ENCODE assay signal across 8 cellular contexts in genomic region chr1:176206961-176207902, GRCh38. TPM values are rescaled to one million over a fixed set of nuclear protein-coding genes. Genes with fewer than 3 reads are reported as not detected.
DNase-seq lines count a peak whose midpoint lies in the region; ATAC-seq and TF ChIP-seq lines count a peak whose summit lies in the region.

Gene COP1 (minus strand): TSS chr1:176207286. CDS start chr1:176206978, 308 bp downstream.

- H3K27me3 ChIP-seq in GM23338 (ENCODE audit: insufficient read depth) = no peaks in the 10 kb centered on the region
- H3K27me3 ChIP-seq in fibroblast of lung (ENCODE audit: control insufficient read depth, insufficient read depth, low read length) = no peaks in the 10 kb centered on the region

- ATAC-seq in GM23338 = peak; percentile 87
- ATAC-seq in naive thymus-derived CD8-positive, alpha-beta T cell = peak; percentile 83 to 84

- no peaks in the 10 kb centered on the region for H3K9me3 ChIP-seq in fibroblast of lung (ENCODE audit: control insufficient read depth, insufficient read depth, low read depth, low read length)

- H3K4me2 ChIP-seq in GM23338 (peak within 1 kb of the TSS; percentile 90), fibroblast of lung (ENCODE audit: extremely low read depth, insufficient read depth, low read length) (peak within 1 kb of the TSS; percentile 97)

- H3K9me2 ChIP-seq in GM23338 (ENCODE audit: insufficient read depth) = no peaks in the 10 kb centered on the region

- H3K27ac Mint-ChIP-seq in GM23338 = peak within 1 kb of the TSS; percentile 97
- H3K27ac Mint-ChIP-seq in naive thymus-derived CD8-positive, alpha-beta T cell = peak within 1 kb of the TSS; percentile 98 to 100 (median 99)

- peak within 1 kb of the TSS; percentile 93 for H3K9ac ChIP-seq in fibroblast of lung (ENCODE audit: insufficient read depth, low read length)

- peaks cover 5% of the 10 kb centered on the region for H3K27me3 Mint-ChIP-seq in GM23338 (ENCODE audit: insufficient read depth, low read depth, poor library complexity)
- H3K27me3 Mint-ChIP-seq in naive thymus-derived CD8-positive, alpha-beta T cell = peaks cover 0 to 4% (median 0%) of the 10 kb centered on the region in 5 donors

- H3K79me2 ChIP-seq in GM23338 (replicated peaks; ENCODE audit: insufficient read depth) (peaks cover 48% of the 10 kb centered on the region), fibroblast of lung (ENCODE audit: control insufficient read depth, insufficient read depth, low read length) (peaks cover 47% of the 10 kb centered on the region)

- H3K4me1 ChIP-seq in GM23338 (ENCODE audit: insufficient read depth) (peaks cover 24% of the 10 kb centered on the region), fibroblast of lung (ENCODE audit: control insufficient read depth, extremely low read depth, insufficient read depth, low read length) (no peaks in the 10 kb centered on the region)

- no peaks in the 10 kb centered on the region for H3F3A ChIP-seq in GM23338 (replicated peaks; ENCODE audit: low read depth)

- DNase-seq in EH (ENCODE audit: low read depth) = peak; percentile 94
- peak; percentile 98 for DNase-seq in GM23338 (ENCODE audit: low spot score)
- DNase-seq in LHCN-M2 (ENCODE audit: low read depth) = peak; percentile 93
- peak; percentile 100 for DNase-seq in RPMI8226
- DNase-seq in activated T-helper 1 cell treated with anti-CD3 and anti-CD28 coated beads, Interleukin-2, amount 50 U/mL, for 16 hours (ENCODE audit: low read depth in 1 of 2, low spot score in 1 of 2) = peak; percentile 95
- peak; percentile 91 to 93 for DNase-seq in fibroblast of lung (ENCODE audit: low read depth in 2 of 2)
- DNase-seq in naive thymus-derived CD8-positive, alpha-beta T cell = peak; percentile 94 to 99 (median 97)
- DNase-seq in stimulated activated naive CD4-positive, alpha-beta T cell (lab: John Stamatoyannopoulos, UW) = peak; percentile 96 to 99 (median 98)

- H2AFZ ChIP-seq in GM23338 (peak within 1 kb of the TSS; percentile 48; the same call in 1 of the 2 replicates), fibroblast of lung (ENCODE audit: low read length) (peak within 1 kb of the TSS; percentile 96)

- peak within 1 kb of the TSS; percentile 80 for H3K4me3 ChIP-seq in GM23338
- H3K4me3 ChIP-seq in fibroblast of lung (replicated peaks in 1 of 4; ENCODE audit: control extremely low read depth in 1 of 4, insufficient read depth in 1 of 4, low read depth in 3 of 4, low read length in 4 of 4) = peak within 1 kb of the TSS; percentile 71 to 95 (median 78)

- peaks cover 25% of the 10 kb centered on the region for H3K4me1 Mint-ChIP-seq in GM23338
- peaks cover 23 to 56% (median 44%) of the 10 kb centered on the region in 4 donors for H3K4me1 Mint-ChIP-seq in naive thymus-derived CD8-positive, alpha-beta T cell

- H4K20me1 ChIP-seq in GM23338 (replicated peaks; ENCODE audit: insufficient read depth) (peaks cover 29% of the 10 kb centered on the region), fibroblast of lung (ENCODE audit: control insufficient read depth, extremely low read depth, insufficient read depth, low read length) (no peaks in the 10 kb centered on the region)

- no peaks in the 10 kb centered on the region for H3K36me3 ChIP-seq in GM23338 (ENCODE audit: insufficient read depth)
- no peaks in the 10 kb centered on the region for H3K36me3 ChIP-seq in fibroblast of lung (ENCODE audit: control insufficient read depth, insufficient read depth, low read length)

- POLR2A ChIA-PET in naive thymus-derived CD8-positive, alpha-beta T cell (lab: Charles Lee) = interaction anchor here (0.6 to 1.0 kb wide), 3 partner anchors 108 to 1208 kb away, joined by 3 to 4 read pairs (median 4); partner anchors contain the start of genes CACYBP and MRPS14

- peak within 1 kb of the TSS; percentile 93 for H3K4me3 Mint-ChIP-seq in GM23338
- peak within 1 kb of the TSS; percentile 93 to 100 (median 98) for H3K4me3 Mint-ChIP-seq in naive thymus-derived CD8-positive, alpha-beta T cell

- peaks cover 3% of the 10 kb centered on the region for H3K36me3 Mint-ChIP-seq in GM23338 (ENCODE audit: low read depth)
- H3K36me3 Mint-ChIP-seq in naive thymus-derived CD8-positive, alpha-beta T cell = peaks cover 0 to 5% (median 4%) of the 10 kb centered on the region in 3 donors

- H3K27ac ChIP-seq in GM23338 (ENCODE audit: low read depth) (peak within 1 kb of the TSS; percentile 92), fibroblast of lung (ENCODE audit: insufficient read depth, low read length) (peak within 1 kb of the TSS; percentile 91)

- H3K9me3 Mint-ChIP-seq in GM23338 = no peaks in the 10 kb centered on the region; the same call in 2 of the 3 replicates
- H3K9me3 Mint-ChIP-seq in naive thymus-derived CD8-positive, alpha-beta T cell = no peaks in the 10 kb centered on the region

- TF ChIP-seq CTCF in GM23338 (conservative IDR thresholded peaks at IDR 0.05; ENCODE audit: low read depth in 2 of 2) = no peak
- peak in 1 of 2 donors; percentile 6 for TF ChIP-seq CTCF in fibroblast of lung (conservative IDR thresholded peaks at IDR 0.05 in 1 of 2, IDR thresholded peaks at IDR 0.05 in 1 of 2; ENCODE audit: low read depth in 1 of 2, low read length in 2 of 2)

TF ChIP-seq in GM23338, 12 proteins besides CTCF, POLR2A, EP300 and RAD21:
- TF ChIP-seq EZH2phosphoT487 (IDR thresholded peaks at IDR 0.05; ENCODE audit: unreplicated experiment) (no peak), ETS1 (IDR thresholded peaks at IDR 0.05) (0 out of 2 replicates have a peak, but pooled peaks have one; percentile 14), CREB1 (CRISPR knock-in tag; IDR thresholded peaks at IDR 0.05; ENCODE audit: low read depth) (no peak), POLR2AphosphoS5 (IDR thresholded peaks at IDR 0.05; ENCODE audit: low read depth) (peak; percentile 91)

RNA-seq across cellular contexts. Expression of gene COP1, which starts in this region (rescaled TPM):
- 54.9 and 57.1 TPM in 2 replicates for total RNA-seq in GM23338 (2014; rRNA removed; shearing (Covaris generic))
- polyA plus RNA-seq in GM23338 (2016; fragmentation: Nextera tagmentation; extraction: Ambion mirVana) = 54.0 and 69.6 TPM in 2 replicates
- 35.2 TPM in 2 replicates for total RNA-seq in LHCN-M2 (2014; rRNA removed)
- 15.2 TPM for polyA plus RNA-seq in LHCN-M2 (2012)
- 43.1 and 48.1 TPM in 2 replicates for total RNA-seq in fibroblast of lung
- polyA plus RNA-seq in fibroblast of lung = 36.6 and 42.0 TPM in 2 replicates
- polyA plus RNA-seq in fibroblast of lung (2012) = 24.0 and 24.1 TPM in 2 replicates
- 6.8 and 19.9 TPM in 2 replicates for polyA minus RNA-seq in fibroblast of lung (ENCODE audit: low replicate concordance)
- 10 to 100 TPM; 42.7 to 47.3 TPM for total RNA-seq in naive thymus-derived CD8-positive, alpha-beta T cell
- 10 to 100 TPM; 32.1 to 43.5 (median 33.0) TPM for polyA plus RNA-seq in naive thymus-derived CD8-positive, alpha-beta T cell

Comparison
In these comparisons a context has a peak if more than half of its experiments do, and no peak if none do; other contexts are left out.
1. Peak in every context shown above with its lines: DNase-seq, ATAC-seq, H3K4me3 ChIP-seq and H3K27ac ChIP-seq.